Comparison of ENCODE assay signal across 25 cellular contexts in the genomic region with DNA sequence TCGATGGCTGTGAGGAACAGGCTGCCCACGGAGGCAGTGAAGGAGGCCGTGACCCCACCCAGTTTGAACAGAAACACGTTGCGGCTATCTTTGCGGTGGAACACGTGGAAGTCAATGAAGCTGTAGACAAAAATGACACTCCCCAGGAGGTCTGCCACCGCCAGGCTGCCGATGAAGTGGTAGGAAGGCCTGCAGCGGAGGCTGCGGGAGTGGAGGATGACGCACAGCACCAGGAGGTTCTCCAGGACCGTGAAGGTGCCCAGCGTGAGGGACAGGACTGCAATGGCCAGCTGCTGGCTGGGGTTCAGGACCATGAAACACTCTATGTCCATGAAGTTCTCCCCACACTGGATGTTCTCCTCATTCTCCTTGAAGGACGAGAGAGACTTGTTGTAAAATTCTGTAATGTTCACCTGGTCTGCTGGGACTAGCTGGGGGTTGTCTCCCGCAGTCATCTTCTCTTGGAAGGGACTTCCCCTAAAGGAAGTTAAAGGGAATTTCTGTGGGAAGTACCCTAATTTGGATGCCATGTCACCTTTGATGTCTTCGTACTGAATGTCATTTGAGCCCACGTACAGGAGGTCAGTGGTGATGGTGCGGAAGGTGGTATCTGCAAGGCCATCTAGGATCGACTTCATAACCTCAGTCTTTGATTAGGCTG. TPM values are rescaled to one million over a fixed set of nuclear protein-coding genes. Genes with fewer than 3 reads are reported as not detected.
"Had no signal": no experiment of that assay in that cellular context is flagged by ENCODE, and none has a peak within 500 bp of the region (broad histone marks: within the 10 kb centered on the region; RNA-seq: fewer than 3 reads in every experiment).

No MANE protein-coding gene starts in this region.

- DNase-seq: dermis blood vessel endothelial cell; effector memory CD4-positive, alpha-beta T cell; esophagus squamous epithelium; foreskin melanocyte; glutamatergic neuron; heart right ventricle; hippocampal formation; left cardiac atrium; natural killer cell; occipital lobe; ovary; psoas muscle; right cardiac atrium; spleen; stimulated activated CD4-positive, alpha-beta T cell treated with anti-CD3 and anti-CD28 coated beads, Interleukin-4, amount 100 ng/mL, for 4 hours; stimulated activated naive CD4-positive, alpha-beta T cell; stimulated activated naive CD8-positive, alpha-beta T cell treated with anti-CD3 and anti-CD28 coated beads, Interleukin-15, amount 100 ng/mL, for 72 hours; trophoblast cell had no signal

- ATAC-seq: heart right ventricle; left cardiac atrium; left lung; natural killer cell; psoas muscle; right cardiac atrium; stimulated activated naive CD8-positive, alpha-beta T cell treated with anti-CD3 and anti-CD28 coated beads, Interleukin-15, amount 100 ng/mL, for 72 hours had no signal

- H3K4me1 ChIP-seq: esophagus squamous epithelium, heart right ventricle, left lung, psoas muscle, suprapubic skin had no signal

- H3K4me3 Mint-ChIP-seq: natural killer cell; stimulated activated naive CD8-positive, alpha-beta T cell treated with anti-CD3 and anti-CD28 coated beads, Interleukin-15, amount 100 ng/mL, for 72 hours had no signal

- H3K27ac Mint-ChIP-seq: natural killer cell; stimulated activated naive CD8-positive, alpha-beta T cell treated with anti-CD3 and anti-CD28 coated beads, Interleukin-15, amount 100 ng/mL, for 72 hours had no signal

- H3K27ac ChIP-seq: coronary artery, esophagus squamous epithelium, heart right ventricle, left lung, ovary, psoas muscle, skin epidermis, spleen, suprapubic skin had no signal

- H3K36me3 ChIP-seq: esophagus squamous epithelium, heart right ventricle, left lung, ovary, spleen had no signal

- H3K36me3 Mint-ChIP-seq: natural killer cell had no signal

- FAIRE-seq: endothelial cell of umbilical vein, islet of Langerhans had no signal

- H3K9me3 Mint-ChIP-seq: natural killer cell; stimulated activated naive CD8-positive, alpha-beta T cell treated with anti-CD3 and anti-CD28 coated beads, Interleukin-15, amount 100 ng/mL, for 72 hours had no signal

- H3K27me3 ChIP-seq: esophagus squamous epithelium, heart right ventricle, left lung, ovary, suprapubic skin had no signal

- H3K4me3 ChIP-seq: coronary artery, esophagus squamous epithelium, heart right ventricle, left lung, ovary, psoas muscle, skin epidermis, spleen, suprapubic skin had no signal

- H3K9me3 ChIP-seq: esophagus squamous epithelium, heart right ventricle, left lung, ovary, psoas muscle, spleen, suprapubic skin had no signal

- H3K4me1 Mint-ChIP-seq: natural killer cell; stimulated activated naive CD8-positive, alpha-beta T cell treated with anti-CD3 and anti-CD28 coated beads, Interleukin-15, amount 100 ng/mL, for 72 hours had no signal

RNA-seq across cellular contexts. Expression of gene CNR1, which starts 21.4 kb away (rescaled TPM):
- total RNA-seq: dermis blood vessel endothelial cell, endothelial cell of umbilical vein, myocyte, natural killer cell had no signal
